In the genomic region with DNA sequence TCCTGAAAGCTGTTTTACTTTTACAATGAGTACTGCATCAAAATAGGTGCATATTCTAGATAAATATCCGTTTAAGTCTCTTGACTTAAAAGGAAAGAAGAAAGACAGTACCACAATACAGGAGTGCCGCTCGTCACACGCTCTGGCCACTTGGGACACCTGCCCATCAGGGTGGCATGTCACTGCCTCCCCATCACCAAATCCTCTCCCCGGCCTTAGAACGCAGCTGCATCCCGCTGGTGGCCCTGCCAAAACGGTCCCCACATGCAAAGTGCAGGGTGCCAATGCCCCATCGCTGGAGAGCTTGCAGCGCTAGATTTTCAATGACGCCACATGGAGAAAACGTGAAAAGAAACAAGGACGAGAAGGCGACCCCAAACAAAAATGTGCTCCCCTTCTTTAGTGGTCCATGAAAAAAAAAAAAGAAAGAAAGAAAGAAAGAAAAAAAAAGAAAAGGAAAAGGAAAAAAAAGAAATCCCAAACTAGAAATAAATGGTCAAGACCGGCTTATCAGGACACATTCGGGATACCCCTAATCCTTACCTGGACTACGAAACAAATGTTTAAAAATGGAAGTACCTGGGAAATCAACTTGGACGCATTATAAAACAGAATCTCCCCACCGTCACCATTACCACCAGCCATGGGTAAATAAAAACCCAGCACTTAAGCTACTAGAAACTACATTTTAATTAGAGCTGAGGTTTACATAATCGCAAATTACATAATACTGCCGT, we compare ENCODE assay signal across 8 cellular contexts. TPM values are rescaled to one million over a fixed set of nuclear protein-coding genes. Genes with fewer than 3 reads are reported as not detected.
DNase-seq lines count a peak whose midpoint lies in the region; ATAC-seq and TF ChIP-seq lines count a peak whose summit lies in the region.

No MANE protein-coding gene starts in this region.

- peak; percentile 16 for TF ChIP-seq CTCF in AG09309 (IDR thresholded peaks at IDR 0.05; ENCODE audit: control insufficient read depth, insufficient read depth, low read depth, low read length, missing control alignments)
- no peak for TF ChIP-seq CTCF in MCF 10A (IDR thresholded peaks at IDR 0.05; ENCODE audit: unreplicated experiment)
- no peak for TF ChIP-seq CTCF in left lung (IDR thresholded peaks at IDR 0.05)

- peaks cover 43% of the 10 kb centered on the region for H3K27me3 ChIP-seq in H7 (ENCODE audit: control insufficient read depth, insufficient read depth, low read length)
- H3K27me3 ChIP-seq in left lung, result peaks cover 0 to 49% of the 10 kb centered on the region in 2 donors

- H3K4me3 ChIP-seq in AG09309 (ENCODE audit: control insufficient read depth, low read depth, low read length), result peak overlapping the region; percentile 65
- H3K4me3 ChIP-seq in H7 (ENCODE audit: insufficient read depth, low read depth, low read length), result peak overlapping the region; percentile 63
- H3K4me3 ChIP-seq in left lung, result peak overlapping the region; percentile 67 to 69

- no peaks in the 10 kb centered on the region for H3K27me3 Mint-ChIP-seq in MCF 10A (ENCODE audit: insufficient read depth, unreplicated experiment)

- ATAC-seq in left lung (no peak), HG02870 (IDR thresholded peaks at IDR 0.05; ENCODE audit: unreplicated experiment) (no peak)

- H3K4me1 Mint-ChIP-seq in MCF 10A (ENCODE audit: insufficient read depth, unreplicated experiment), result peaks cover 15% of the 10 kb centered on the region

- no peaks in the 10 kb centered on the region for H3K9me3 ChIP-seq in left lung

- no peaks in the 10 kb centered on the region for H3K36me3 ChIP-seq in H7 (replicated peaks; ENCODE audit: control insufficient read depth, insufficient read depth, low read length)
- no peaks in the 10 kb centered on the region for H3K36me3 ChIP-seq in left lung

- POLR2A ChIA-PET in MCF 10A (lab: Yijun Ruan, JAX), result interaction anchor here (0.5 to 2.8 kb wide), 16 partner anchors 9 to 206 kb away, joined by 3 to 22 read pairs (median 3); no protein-coding TSS in a partner anchor

- peaks cover 0 to 17% of the 10 kb centered on the region in 2 donors for H3K4me1 ChIP-seq in left lung

- H3K9me3 Mint-ChIP-seq in MCF 10A (ENCODE audit: unreplicated experiment), result no peaks in the 10 kb centered on the region

- no peak overlapping the region for H3K27ac ChIP-seq in left lung

- CTCF ChIA-PET in MCF 10A (lab: Yijun Ruan, JAX), result interaction anchor here (0.6 to 5.7 kb wide), 13 partner anchors 9 to 701 kb away, joined by 3 to 25 read pairs (median 4); no protein-coding TSS in a partner anchor

- no peak for DNase-seq in AG09309 (ENCODE audit: low read depth)
- peak; percentile 46 for DNase-seq in H7
- DNase-seq in T-helper 1 cell, result peak; percentile 34 to 75 (median 56)
- DNase-seq in MCF 10A (ENCODE audit: unreplicated experiment), result peak; percentile 18
- peak in 1 of 2 donors; percentile 39 for DNase-seq in left lung
- DNase-seq in stimulated activated CD4-positive, alpha-beta T cell treated with anti-CD3 and anti-CD28 coated beads, Interleukin-4, amount 100 ng/mL, for 24 hours, result peak; percentile 72
- DNase-seq in NCI-H1930 (lab: John Stamatoyannopoulos, UW), result no peak

- H3K4me3 Mint-ChIP-seq in MCF 10A (ENCODE audit: unreplicated experiment), result peak overlapping the region; percentile 80

- peaks cover 6% of the 10 kb centered on the region for H3K36me3 Mint-ChIP-seq in MCF 10A (ENCODE audit: insufficient read depth, unreplicated experiment)

- intact Hi-C loops in MCF 10A (cut with micrococcal nuclease), result loop anchor here (1.0 kb wide), 1 partner anchor 143 kb away; no protein-coding TSS in a partner anchor
- intact Hi-C loops in left lung (cut with DNase I), result no loop called here

- BruUV-seq in MCF 10A (replicated peaks; lab: Mats Ljungman, UMichigan), result TSS peak; percentile 26

- H3K27ac Mint-ChIP-seq in MCF 10A (ENCODE audit: low read depth, unreplicated experiment), result peak overlapping the region; percentile 63

RNA-seq across cellular contexts. Expression of gene ANKH, which starts 1.1 kb away (rescaled TPM):
- total RNA-seq in H7 (2014; rRNA removed; shearing (Covaris generic)), result 1.6 and 6.5 TPM in 2 replicates
- 51.3 and 65.7 TPM in 2 replicates for total RNA-seq in MCF 10A (2022)
- 10 to 100 TPM; 45.3 to 57.5 TPM for total RNA-seq in left lung

Comparison
In these comparisons a context has a peak if more than half of its experiments do, and no peak if none do; other contexts are left out.
1. DNase-seq: peak in H7 (single experiment), T-helper 1 cell (5 of 5), MCF 10A (single experiment) and stimulated activated CD4-positive, alpha-beta T cell treated with anti-CD3 and anti-CD28 coated beads, Interleukin-4, amount 100 ng/mL, for 24 hours (single experiment); none in AG09309 (single experiment) and NCI-H1930 (0 of 2).
2. Peak in every context shown above with its lines, with median percentiles within 50 percentile points of each other: H3K4me3 ChIP-seq.